In genomic region chr14:51990488-51990887, GRCh38 we compare ENCODE assay signal across 8 cellular contexts. TPM values are rescaled to one million over a fixed set of nuclear protein-coding genes. Genes with fewer than 3 reads are reported as not detected.
DNase-seq lines count a peak whose midpoint lies in the region; ATAC-seq and TF ChIP-seq lines count a peak whose summit lies in the region.
"Had no signal": no experiment of that assay in that cellular context is flagged by ENCODE, and none has a peak within 500 bp of the region (broad histone marks: within the 10 kb centered on the region; RNA-seq: fewer than 3 reads in every experiment).

No MANE protein-coding gene starts in this region.

- H3K4me3 ChIP-seq in HEK293 (ENCODE audit: low read depth, low read length): peak overlapping the region; percentile 97
- peak overlapping the region; percentile 96; the same call in 1 of the 2 replicates for H3K4me3 ChIP-seq in iPS DF 6.9 (ENCODE audit: low read length)

- H3K36me3 ChIP-seq in HEK293 (ENCODE audit: control insufficient read depth in 2 of 2, insufficient read depth in 1 of 2, low read length in 2 of 2) (peaks cover 41 to 44% of the 10 kb centered on the region in 2 experiments), iPS DF 6.9 (ENCODE audit: control insufficient read depth, insufficient read depth, low read length) (peaks cover 3% of the 10 kb centered on the region; the same call in 1 of the 2 replicates)

- no peaks in the 10 kb centered on the region for H3K27me3 Mint-ChIP-seq in activated CD4-positive, alpha-beta memory T cell treated with anti-CD3 and anti-CD28 coated beads for 36 hours

- intact Hi-C loops in activated CD4-positive, alpha-beta memory T cell treated with anti-CD3 and anti-CD28 coated beads for 36 hours (cut with micrococcal nuclease): loop anchor here (5.0 kb wide), 2 partner anchors 482 to 748 kb away; partner anchors contain the start of gene TMX1

- H3K9me3 ChIP-seq in HEK293 (ENCODE audit: control insufficient read depth, insufficient read depth, low read depth, low read length) (no peaks in the 10 kb centered on the region), iPS DF 6.9 (ENCODE audit: control insufficient read depth, insufficient read depth, low read length) (no peaks in the 10 kb centered on the region)

- H3K36me3 Mint-ChIP-seq in activated CD4-positive, alpha-beta memory T cell treated with anti-CD3 and anti-CD28 coated beads for 36 hours: peaks cover 24% of the 10 kb centered on the region
- peaks cover 59% of the 10 kb centered on the region for H3K36me3 Mint-ChIP-seq in stimulated activated effector memory CD8-positive, alpha-beta T cell treated with anti-CD3 and anti-CD28 coated beads, Interleukin-12 subunit alpha, Interleukin-12 subunit beta, amount 100 ng/mL, for 72 hours

- no peaks in the 10 kb centered on the region for H3K9me3 Mint-ChIP-seq in activated CD4-positive, alpha-beta memory T cell treated with anti-CD3 and anti-CD28 coated beads for 36 hours
- no peaks in the 10 kb centered on the region for H3K9me3 Mint-ChIP-seq in stimulated activated effector memory CD8-positive, alpha-beta T cell treated with anti-CD3 and anti-CD28 coated beads, Interleukin-12 subunit alpha, Interleukin-12 subunit beta, amount 100 ng/mL, for 72 hours

- POLR2A ChIA-PET in HEK293 (lab: Yijun Ruan, JAX): no interaction called here
- POLR2A ChIA-PET in activated CD4-positive, alpha-beta memory T cell treated with anti-CD3 and anti-CD28 coated beads for 36 hours (lab: Charles Lee): interaction anchor here (1.0 to 1.3 kb wide), 2 partner anchors 20 to 122 kb away, joined by 3 read pairs; no protein-coding TSS in a partner anchor

- ATAC-seq in stimulated activated effector memory CD8-positive, alpha-beta T cell treated with anti-CD3 and anti-CD28 coated beads, Interleukin-12 subunit alpha, Interleukin-12 subunit beta, amount 100 ng/mL, for 72 hours: no peak

- no peak for DNase-seq in activated CD4-positive, alpha-beta memory T cell treated with anti-CD3 and anti-CD28 coated beads for 36 hours
- DNase-seq in iPS DF 6.9 (ENCODE audit: low read depth, low spot score): no peak
- DNase-seq in stimulated activated effector memory CD8-positive, alpha-beta T cell treated with anti-CD3 and anti-CD28 coated beads, Interleukin-12 subunit alpha, Interleukin-12 subunit beta, amount 100 ng/mL, for 72 hours (ENCODE audit: low spot score in 2 of 2): no peak
- DNase-seq in DMS53 (lab: John Stamatoyannopoulos, UW): no peak
- DNase-seq in NCI-H774 (lab: John Stamatoyannopoulos, UW): no peak
- no peak for DNase-seq in stimulated activated CD4-positive, alpha-beta T cell treated with anti-CD3 and anti-CD28 coated beads, Interleukin-4, amount 100 ng/mL, for 4 hours
- DNase-seq: NCI-H446 treated with DMSO at 0.1 percent for 48 hours had no signal

- H3K4me1 Mint-ChIP-seq in activated CD4-positive, alpha-beta memory T cell treated with anti-CD3 and anti-CD28 coated beads for 36 hours (ENCODE audit: low read depth): peaks cover 39% of the 10 kb centered on the region
- peaks cover 31% of the 10 kb centered on the region for H3K4me1 Mint-ChIP-seq in stimulated activated effector memory CD8-positive, alpha-beta T cell treated with anti-CD3 and anti-CD28 coated beads, Interleukin-12 subunit alpha, Interleukin-12 subunit beta, amount 100 ng/mL, for 72 hours

- peak overlapping the region; percentile 89 for H3K4me3 Mint-ChIP-seq in activated CD4-positive, alpha-beta memory T cell treated with anti-CD3 and anti-CD28 coated beads for 36 hours
- H3K4me3 Mint-ChIP-seq in stimulated activated effector memory CD8-positive, alpha-beta T cell treated with anti-CD3 and anti-CD28 coated beads, Interleukin-12 subunit alpha, Interleukin-12 subunit beta, amount 100 ng/mL, for 72 hours: peak overlapping the region; percentile 78

- H3K4me1 ChIP-seq in HEK293 (ENCODE audit: control insufficient read depth, insufficient read depth, low read length) (peaks cover 4% of the 10 kb centered on the region; the same call in 1 of the 2 replicates), iPS DF 6.9 (ENCODE audit: control insufficient read depth, insufficient read depth, low read length) (no peaks in the 10 kb centered on the region; the same call in 1 of the 2 replicates)

- CTCF ChIA-PET in HEK293 (lab: Yijun Ruan, JAX): interaction anchor here (0.5 to 1.2 kb wide), 2 partner anchors 9 to 16 kb away, joined by 3 read pairs; no protein-coding TSS in a partner anchor
- CTCF ChIA-PET in activated CD4-positive, alpha-beta memory T cell treated with anti-CD3 and anti-CD28 coated beads for 36 hours (lab: Charles Lee): no interaction called here

- H3K27ac ChIP-seq in HEK293 (ENCODE audit: extremely low read depth, low read depth, low read length) (no peak overlapping the region), iPS DF 6.9 (ENCODE audit: low read length) (no peak overlapping the region)

- TF ChIP-seq CTCF in HEK293 (tag by site-specific recombination; IDR thresholded peaks at IDR 0.05): no peak

- no peak overlapping the region for H3K27ac Mint-ChIP-seq in activated CD4-positive, alpha-beta memory T cell treated with anti-CD3 and anti-CD28 coated beads for 36 hours
- peak overlapping the region; percentile 86 for H3K27ac Mint-ChIP-seq in stimulated activated effector memory CD8-positive, alpha-beta T cell treated with anti-CD3 and anti-CD28 coated beads, Interleukin-12 subunit alpha, Interleukin-12 subunit beta, amount 100 ng/mL, for 72 hours

- no CpG with 5 or more reads among the region's 3 CpGs for WGBS in iPS DF 6.9 (ENCODE audit: insufficient coverage, insufficient read length)

- no peaks in the 10 kb centered on the region for H3K27me3 ChIP-seq in iPS DF 6.9 (ENCODE audit: control insufficient read depth, insufficient read depth, low read length)

TF ChIP-seq in HEK293, 187 proteins besides CTCF, POLR2A, EP300 and RAD21 (continues in another document):
- TF ChIP-seq ZNF335 (tag by site-specific recombination; conservative IDR thresholded peaks at IDR 0.05) (no peak), ZNF114 (tag by site-specific recombination; IDR thresholded peaks at IDR 0.05) (no peak), ZNF645 (tag by site-specific recombination; IDR thresholded peaks at IDR 0.05) (no peak), ZNF221 (tag by site-specific recombination; IDR thresholded peaks at IDR 0.05; ENCODE audit: borderline replicate concordance) (no peak), ZNF654 (tag by site-specific recombination; IDR thresholded peaks at IDR 0.05; ENCODE audit: low read depth) (no peak), SETDB1 (IDR thresholded peaks at IDR 0.05; ENCODE audit: insufficient read length, low read length) (no peak), ZNF610 (tag by site-specific recombination; IDR thresholded peaks at IDR 0.05; ENCODE audit: borderline replicate concordance) (no peak)
- TF ChIP-seq, protein P1, sequence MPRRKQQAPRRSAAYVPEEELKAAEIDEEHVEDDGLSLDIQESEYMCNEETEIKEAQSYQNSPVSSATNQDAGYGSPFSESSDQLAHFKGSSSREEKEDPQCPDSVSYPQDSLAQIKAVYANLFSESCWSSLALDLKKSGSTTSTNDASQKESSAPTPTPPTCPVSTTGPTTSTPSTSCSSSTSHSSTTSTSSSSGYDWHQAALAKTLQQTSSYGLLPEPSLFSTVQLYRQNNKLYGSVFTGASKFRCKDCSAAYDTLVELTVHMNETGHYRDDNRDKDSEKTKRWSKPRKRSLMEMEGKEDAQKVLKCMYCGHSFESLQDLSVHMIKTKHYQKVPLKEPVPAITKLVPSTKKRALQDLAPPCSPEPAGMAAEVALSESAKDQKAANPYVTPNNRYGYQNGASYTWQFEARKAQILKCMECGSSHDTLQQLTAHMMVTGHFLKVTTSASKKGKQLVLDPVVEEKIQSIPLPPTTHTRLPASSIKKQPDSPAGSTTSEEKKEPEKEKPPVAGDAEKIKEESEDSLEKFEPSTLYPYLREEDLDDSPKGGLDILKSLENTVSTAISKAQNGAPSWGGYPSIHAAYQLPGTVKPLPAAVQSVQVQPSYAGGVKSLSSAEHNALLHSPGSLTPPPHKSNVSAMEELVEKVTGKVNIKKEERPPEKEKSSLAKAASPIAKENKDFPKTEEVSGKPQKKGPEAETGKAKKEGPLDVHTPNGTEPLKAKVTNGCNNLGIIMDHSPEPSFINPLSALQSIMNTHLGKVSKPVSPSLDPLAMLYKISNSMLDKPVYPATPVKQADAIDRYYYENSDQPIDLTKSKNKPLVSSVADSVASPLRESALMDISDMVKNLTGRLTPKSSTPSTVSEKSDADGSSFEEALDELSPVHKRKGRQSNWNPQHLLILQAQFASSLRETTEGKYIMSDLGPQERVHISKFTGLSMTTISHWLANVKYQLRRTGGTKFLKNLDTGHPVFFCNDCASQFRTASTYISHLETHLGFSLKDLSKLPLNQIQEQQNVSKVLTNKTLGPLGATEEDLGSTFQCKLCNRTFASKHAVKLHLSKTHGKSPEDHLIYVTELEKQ (tag by site-specific recombination; IDR thresholded peaks at IDR 0.05; ENCODE audit: borderline replicate concordance): no peak

RNA-seq across cellular contexts. Expression of gene RTRAF, which starts 1.1 kb away (rescaled TPM):
- total RNA-seq in activated CD4-positive, alpha-beta memory T cell treated with anti-CD3 and anti-CD28 coated beads for 36 hours: 100 to 1,000 TPM; 222 to 238 TPM
